In genomic region chr3:85384372-85384771, GRCh38 we compare ENCODE assay signal across 7 cellular contexts.
"Had no signal": no experiment of that assay in that cellular context is flagged by ENCODE, and none has a peak within 500 bp of the region (broad histone marks: within the 10 kb centered on the region; RNA-seq: fewer than 3 reads in every experiment).

No MANE protein-coding gene starts in this region.

- ATAC-seq: GM23338 had no signal

- FAIRE-seq: H1, H54, HTR-8/SVneo had no signal

- H3K4me3 ChIP-seq: GM23338 had no signal

- DNase-seq: H9, HCEC 1CT, IMR-90 had no signal
